Comparison of ENCODE assay signal across 15 cellular contexts in the genomic region with DNA sequence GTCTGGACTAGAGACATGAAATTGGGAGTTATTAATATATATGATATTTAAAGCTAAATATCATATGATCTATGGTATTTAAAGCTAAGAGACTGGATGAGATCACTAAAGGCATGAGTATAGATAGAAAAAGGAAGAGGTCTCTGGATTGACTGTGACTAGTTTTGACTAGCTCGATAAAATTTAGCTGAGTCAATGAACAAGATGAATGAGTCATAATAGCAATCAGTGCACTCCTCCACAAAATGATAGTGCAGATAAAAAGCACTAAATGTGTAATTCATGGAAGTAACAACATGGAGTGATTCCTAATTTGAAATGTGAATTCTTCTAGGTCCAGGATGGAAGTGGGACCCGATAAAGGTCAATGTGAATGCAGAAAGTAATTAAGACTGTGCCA.
DNase-seq lines count a peak whose midpoint lies in the region; TF ChIP-seq lines count a peak whose summit lies in the region.
"Had no signal": no experiment of that assay in that cellular context is flagged by ENCODE, and none has a peak within 500 bp of the region (broad histone marks: within the 10 kb centered on the region; RNA-seq: fewer than 3 reads in every experiment).

No MANE protein-coding gene starts in this region.

- H3K27me3 ChIP-seq in mammary epithelial cell (ENCODE audit: insufficient read depth, low read length) = no peaks in the 10 kb centered on the region

- BruUV-seq in mammary epithelial cell (replicated peaks; lab: Mats Ljungman, UMichigan) (no TSS peak), MCF 10A (replicated peaks; lab: Mats Ljungman, UMichigan) (no TSS peak)

- H3K9ac ChIP-seq in mammary epithelial cell (ENCODE audit: insufficient read depth, low read length) = no peak overlapping the region

- H3K36me3 ChIP-seq in mammary epithelial cell (ENCODE audit: insufficient read depth, low read length) = no peaks in the 10 kb centered on the region

- intact Hi-C loops in mammary epithelial cell (cut with micrococcal nuclease) (no loop called here), MCF 10A (cut with micrococcal nuclease) (no loop called here)

- no peaks in the 10 kb centered on the region for H4K20me1 ChIP-seq in mammary epithelial cell (ENCODE audit: insufficient read depth, low read length)

- no peaks in the 10 kb centered on the region for H3K4me1 ChIP-seq in mammary epithelial cell (ENCODE audit: insufficient read depth, low read length)

- no peaks in the 10 kb centered on the region for H3K9me3 Mint-ChIP-seq in MCF 10A (ENCODE audit: unreplicated experiment)

- POLR2A ChIA-PET in MCF 10A (lab: Yijun Ruan, JAX) = interaction anchor here (0.6 to 1.3 kb wide), 5 partner anchors 26 to 411 kb away, joined by 3 to 6 read pairs (median 3); partner anchors contain the start of gene PFDN4

- no peak overlapping the region for H3K27ac ChIP-seq in mammary epithelial cell (ENCODE audit: insufficient read depth, low read depth, low read length)
- H3K27ac ChIP-seq: 22Rv1 had no signal

- H3K4me2 ChIP-seq in mammary epithelial cell (ENCODE audit: insufficient read depth, low read depth, low read length) = no peak overlapping the region

- H3K79me2 ChIP-seq in mammary epithelial cell (ENCODE audit: insufficient read depth, low read length) = no peaks in the 10 kb centered on the region

- no peak for TF ChIP-seq CTCF in mammary epithelial cell (conservative IDR thresholded peaks at IDR 0.05 in 1 of 2, IDR thresholded peaks at IDR 0.05 in 1 of 2; ENCODE audit: extremely low read depth in 1 of 2, insufficient read depth in 1 of 2, low read depth in 1 of 2, low read length in 2 of 2)
- TF ChIP-seq CTCF in MCF 10A (IDR thresholded peaks at IDR 0.05; ENCODE audit: unreplicated experiment) = no peak
- no peak for TF ChIP-seq CTCF in fibroblast of mammary gland (conservative IDR thresholded peaks at IDR 0.05; ENCODE audit: control insufficient read depth, insufficient read depth, low read depth, low read length)

- no peak overlapping the region for H3K27ac Mint-ChIP-seq in MCF 10A (ENCODE audit: low read depth, unreplicated experiment)
- H3K27ac Mint-ChIP-seq: CD4-positive, alpha-beta memory T cell had no signal

- H3K27me3 Mint-ChIP-seq in MCF 10A (ENCODE audit: insufficient read depth, unreplicated experiment) = no peaks in the 10 kb centered on the region

- peak; percentile 1 for DNase-seq in mammary epithelial cell
- no peak for DNase-seq in MCF 10A (ENCODE audit: unreplicated experiment)
- peak; percentile 14 for DNase-seq in amniotic stem cell (lab: John Stamatoyannopoulos, UW)
- DNase-seq in fibroblast of mammary gland (ENCODE audit: low read depth) = peak; percentile 25
- DNase-seq in NCI-H1092 (lab: John Stamatoyannopoulos, UW) = no peak
- DNase-seq in SW480 (ENCODE audit: low spot score) = no peak
- DNase-seq in HCEC 1CT = no peak
- DNase-seq in stimulated activated CD4-positive, alpha-beta T cell treated with anti-CD3 and anti-CD28 coated beads, Interleukin-4, amount 100 ng/mL, for 4 hours = no peak
- DNase-seq: CD4-positive, alpha-beta memory T cell; DMS79; NCI-H1417; NCI-H187 treated with DMSO at 0.1 percent for 48 hours; NCI-H345; NCI-H526 treated with DMSO at 0.1 percent for 48 hours had no signal

- in situ Hi-C loops in mammary epithelial cell (cut with MboI; ENCODE audit: low sequenced_read_pairs in 2 of 2) = no loop called here

- dilution Hi-C loops in mammary epithelial cell (cut with HindIII; ENCODE audit: low sequenced_read_pairs) = no loop called here

- no peak overlapping the region for H2AFZ ChIP-seq in mammary epithelial cell (ENCODE audit: low read depth, low read length)

- peaks cover 11% of the 10 kb centered on the region for H3K4me1 Mint-ChIP-seq in MCF 10A (ENCODE audit: insufficient read depth, unreplicated experiment)
- H3K4me1 Mint-ChIP-seq: CD4-positive, alpha-beta memory T cell had no signal

- no peaks in the 10 kb centered on the region for H3K9me3 ChIP-seq in mammary epithelial cell (replicated peaks; ENCODE audit: insufficient read depth, low read length)

- H3K36me3 Mint-ChIP-seq in MCF 10A (ENCODE audit: insufficient read depth, unreplicated experiment) = no peaks in the 10 kb centered on the region
- H3K36me3 Mint-ChIP-seq: CD4-positive, alpha-beta memory T cell had no signal

- H3K4me3 ChIP-seq in mammary epithelial cell (replicated peaks in 1 of 3; ENCODE audit: insufficient read depth in 1 of 3, low read depth in 2 of 3, low read length in 3 of 3) = no peak overlapping the region
- H3K4me3 ChIP-seq in fibroblast of mammary gland (ENCODE audit: control insufficient read depth, low read depth, low read length) = no peak overlapping the region

- H3K4me3 Mint-ChIP-seq in MCF 10A (ENCODE audit: unreplicated experiment) = no peak overlapping the region
- H3K4me3 Mint-ChIP-seq: CD4-positive, alpha-beta memory T cell had no signal

- CTCF ChIA-PET in mammary epithelial cell (lab: Charles Lee; ENCODE audit: low non-redundant PET) = no interaction called here
- CTCF ChIA-PET in MCF 10A (lab: Yijun Ruan, JAX) = interaction anchor here (0.7 to 1.2 kb wide), 3 partner anchors 8 to 127 kb away, joined by 3 read pairs; partner anchors contain the start of gene PFDN4

- WGBS in mammary epithelial cell (ENCODE audit: low coverage, missing lambda C conversion rate) = 71% methylated on average over 2 of the region's 2 CpGs

Comparison
In these comparisons a context has a peak if more than half of its experiments do, and no peak if none do; other contexts are left out.
1. DNase-seq: peak in mammary epithelial cell (single experiment), amniotic stem cell (single experiment) and fibroblast of mammary gland (single experiment); none in MCF 10A (single experiment), NCI-H1092 (single experiment), SW480 (single experiment), HCEC 1CT (single experiment) and stimulated activated CD4-positive, alpha-beta T cell treated with anti-CD3 and anti-CD28 coated beads, Interleukin-4, amount 100 ng/mL, for 4 hours (0 of 2).